ENCODE assay signal across 37 cellular contexts in the genomic region with DNA sequence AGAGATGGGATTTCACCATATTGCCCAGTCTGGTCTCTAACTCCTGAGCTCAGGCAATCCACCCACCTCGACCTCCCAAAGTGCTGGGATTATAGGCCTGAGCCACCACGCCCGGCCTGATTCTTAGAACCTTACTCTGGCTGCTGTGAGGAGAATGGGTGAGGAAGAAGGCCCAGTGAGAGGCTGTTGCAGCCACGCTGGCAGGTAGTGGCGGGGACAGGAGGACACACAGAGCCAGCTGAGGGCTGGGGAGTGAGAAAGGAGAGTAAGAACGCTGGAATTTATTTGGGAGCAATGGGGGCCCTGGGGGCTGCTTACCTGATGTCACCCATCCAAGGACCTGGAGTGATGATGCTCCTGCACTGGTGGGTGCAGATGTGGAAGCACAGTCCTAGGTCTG.
DNase-seq lines count a peak whose midpoint lies in the region; ATAC-seq, FAIRE-seq and TF ChIP-seq lines count a peak whose summit lies in the region.
"Had no signal": no experiment of that assay in that cellular context is flagged by ENCODE, and none has a peak within 500 bp of the region (broad histone marks: within the 10 kb centered on the region; RNA-seq: fewer than 3 reads in every experiment).

No MANE protein-coding gene starts in this region.

- H3K23ac ChIP-seq in H1 (ENCODE audit: insufficient read length) (no peak overlapping the region), neuronal stem cell (ENCODE audit: low read depth, low read length, poor library complexity) (no peak overlapping the region)

- no peak overlapping the region for H3K56ac ChIP-seq in H1 (replicated peaks; ENCODE audit: insufficient read length, low read depth, low read length)

- TF ChIP-seq POLR2A in H1 (IDR thresholded peaks at IDR 0.05; ENCODE audit: control extremely low read depth in 1 of 2, low read depth in 2 of 2, low read length in 2 of 2), result no peak

- H3K27ac Mint-ChIP-seq in osteocyte (ENCODE audit: unreplicated experiment), result no peak overlapping the region
- H3K27ac Mint-ChIP-seq in activated CD4-positive, alpha-beta T cell treated with anti-CD3 and anti-CD28 coated beads, Interleukin-2, amount 10 ng/mL, durations not matched to agents 24 days and 14 days, result no peak overlapping the region
- H3K27ac Mint-ChIP-seq: B cell; CD4-positive, alpha-beta memory T cell; CD4-positive, alpha-beta T cell; CD4-positive, CD25-positive, alpha-beta regulatory T cell; CD8-positive, alpha-beta T cell had no signal

- H3K4me3 Mint-ChIP-seq in osteocyte (ENCODE audit: unreplicated experiment), result no peak overlapping the region
- no peak overlapping the region for H3K4me3 Mint-ChIP-seq in activated CD4-positive, alpha-beta T cell treated with anti-CD3 and anti-CD28 coated beads, Interleukin-2, amount 10 ng/mL, durations not matched to agents 24 days and 14 days
- H3K4me3 Mint-ChIP-seq: B cell; CD14-positive monocyte; CD4-positive, alpha-beta memory T cell; CD4-positive, alpha-beta T cell; CD4-positive, CD25-positive, alpha-beta regulatory T cell; CD8-positive, alpha-beta memory T cell; CD8-positive, alpha-beta T cell had no signal

- H4K20me1 ChIP-seq in H1 (replicated peaks in 1 of 2; ENCODE audit: control insufficient read depth in 1 of 2, insufficient read depth in 2 of 2, low read length in 2 of 2), result no peaks in the 10 kb centered on the region
- H4K20me1 ChIP-seq: BLaER1; BLaER1 treated with 17β-estradiol and CSF1 and Interleukin-3, amounts not matched to agents 10 nM and 100 nM had no signal

- 93% methylated on average over 6 of the region's 6 CpGs; no CpG with 5 or more reads in 1 of the 2 experiments for WGBS in H1 (ENCODE audit: extremely low coverage in 1 of 2, insufficient coverage in 1 of 2, insufficient read length in 1 of 2, insufficient replicate concordance in 2 of 2, low coverage in 1 of 2, low lambda C conversion rate in 2 of 2, missing lambda C conversion rate in 1 of 2), 2 experiments
- WGBS in neuronal stem cell (ENCODE audit: extremely low coverage in 2 of 2, insufficient read length in 2 of 2, insufficient replicate concordance in 1 of 2), 2 donors, result no CpG with 5 or more reads among the region's 6 CpGs

- peak overlapping the region; percentile 52 for H4K91ac ChIP-seq in H1 (replicated peaks; ENCODE audit: insufficient read length, low read length)
- no peak overlapping the region for H4K91ac ChIP-seq in neuronal stem cell (ENCODE audit: low read depth, low read length, poor library complexity)

- H2AFZ ChIP-seq in H1 (ENCODE audit: low read length) (no peak overlapping the region), neuronal stem cell (ENCODE audit: low read length) (no peak overlapping the region)

- H3K27me3 Mint-ChIP-seq in osteocyte (ENCODE audit: unreplicated experiment), result peaks cover 42% of the 10 kb centered on the region
- peaks cover 8% of the 10 kb centered on the region for H3K27me3 Mint-ChIP-seq in activated CD4-positive, alpha-beta T cell treated with anti-CD3 and anti-CD28 coated beads, Interleukin-2, amount 10 ng/mL, durations not matched to agents 24 days and 14 days

- no peaks in the 10 kb centered on the region for H3K4me1 Mint-ChIP-seq in osteocyte (ENCODE audit: unreplicated experiment)
- H3K4me1 Mint-ChIP-seq in activated CD4-positive, alpha-beta T cell treated with anti-CD3 and anti-CD28 coated beads, Interleukin-2, amount 10 ng/mL, durations not matched to agents 24 days and 14 days, result no peaks in the 10 kb centered on the region
- H3K4me1 Mint-ChIP-seq: B cell; CD14-positive monocyte; CD4-positive, alpha-beta memory T cell; CD4-positive, CD25-positive, alpha-beta regulatory T cell; CD8-positive, alpha-beta memory T cell had no signal

- no peaks in the 10 kb centered on the region for H3K79me2 ChIP-seq in H1 (ENCODE audit: control insufficient read depth in 1 of 2, insufficient read depth in 2 of 2, low read length in 2 of 2)

- no peak overlapping the region for H3K9ac ChIP-seq in H1 (replicated peaks in 1 of 4; ENCODE audit: extremely low read depth in 1 of 4, low read depth in 3 of 4, low read length in 3 of 4)
- peak overlapping the region; percentile 5 for H3K9ac ChIP-seq in neuronal stem cell (ENCODE audit: low read depth, low read length, poor library complexity)
- H3K9ac ChIP-seq: BLaER1; BLaER1 treated with 17β-estradiol and CSF1 and Interleukin-3, amounts not matched to agents 10 nM and 100 nM had no signal

- H3K9me3 ChIP-seq in H1 (ENCODE audit: insufficient read depth in 2 of 2, low read depth in 1 of 2, low read length in 1 of 2) (peaks cover 6 to 7% of the 10 kb centered on the region in 2 experiments; a peak in 3 of 4 replicates), neuronal stem cell (replicated peaks in 1 of 2; ENCODE audit: control insufficient read depth in 2 of 2, insufficient read depth in 1 of 2, low read depth in 1 of 2, low read length in 2 of 2) (peaks cover 0 to 5% of the 10 kb centered on the region in 2 donors)
- H3K9me3 ChIP-seq: A549, BE2C had no signal

- no peak for FAIRE-seq in H1 (lab: Jason Lieb, UNC)
- FAIRE-seq: A204.1, A549, D721Med had no signal

- POLR2A ChIA-PET in H1 (lab: Charles Lee; ENCODE audit: partially characterized antibody), result interaction anchor here (4.6 to 7.7 kb wide), 2 partner anchors 8 to 14 kb away, joined by 27 to 84 read pairs; no protein-coding TSS in a partner anchor

- CTCF ChIA-PET in H1 (lab: Charles Lee; ENCODE audit: partially characterized antibody), result interaction anchor here (0.8 to 3.5 kb wide), 4 partner anchors 9 to 319 kb away, joined by 4 to 18 read pairs (median 6); no protein-coding TSS in a partner anchor

- H3K27me3 ChIP-seq in H1 (replicated peaks in 1 of 4; ENCODE audit: control insufficient read depth in 3 of 4, extremely low read depth in 1 of 4, insufficient read depth in 3 of 4, low read length in 3 of 4), result peaks cover 0 to 3% (median 0%) of the 10 kb centered on the region in 4 experiments; a peak in 3 of 7 replicates
- H3K27me3 ChIP-seq in neuronal stem cell (ENCODE audit: control insufficient read depth in 3 of 3, insufficient read depth in 3 of 3, low read depth in 1 of 3, low read length in 3 of 3), result peaks cover 0 to 38% (median 0%) of the 10 kb centered on the region in 3 experiments
- H3K27me3 ChIP-seq: BE2C; BLaER1; BLaER1 treated with 17β-estradiol and CSF1 and Interleukin-3, amounts not matched to agents 10 nM and 100 nM had no signal

- H3K4me3 ChIP-seq in H1 (ENCODE audit: extremely low read depth in 1 of 4, insufficient read depth in 2 of 4, low read depth in 3 of 4, low read length in 4 of 4) (no peak overlapping the region), neuronal stem cell (ENCODE audit: low read length in 2 of 2) (no peak overlapping the region)
- H3K4me3 ChIP-seq: A549; BLaER1; BLaER1 treated with 17β-estradiol and CSF1 and Interleukin-3, amounts not matched to agents 10 nM and 100 nM had no signal

- H3K27ac ChIP-seq in caudate nucleus (ENCODE audit: low read depth, low read length) (peak overlapping the region; percentile 84), H1 (ENCODE audit: low read depth, low read length) (no peak overlapping the region), neuronal stem cell (replicated peaks; ENCODE audit: low read length) (no peak overlapping the region)
- H3K27ac ChIP-seq: 22Rv1; A549; BLaER1; BLaER1 treated with 17β-estradiol and CSF1 and Interleukin-3, amounts not matched to agents 10 nM and 100 nM; C4-2B had no signal

- no peak overlapping the region for H4K5ac ChIP-seq in H1 (ENCODE audit: insufficient read length, low read depth, low read length)

- no peaks in the 10 kb centered on the region for H3K79me1 ChIP-seq in H1 (ENCODE audit: low read depth, low read length)
- no peaks in the 10 kb centered on the region for H3K79me1 ChIP-seq in neuronal stem cell (ENCODE audit: low read depth, low read length)

- H3K23me2 ChIP-seq in H1 (ENCODE audit: low read depth, low read length), result no peaks in the 10 kb centered on the region; the same call in 1 of the 2 replicates

- no peak overlapping the region for H2BK5ac ChIP-seq in H1 (ENCODE audit: low read depth, low read length)
- H2BK5ac ChIP-seq in neuronal stem cell (ENCODE audit: low read length), result no peak overlapping the region

- no peaks in the 10 kb centered on the region for H3K36me3 Mint-ChIP-seq in osteocyte (ENCODE audit: unreplicated experiment)
- H3K36me3 Mint-ChIP-seq in activated CD4-positive, alpha-beta T cell treated with anti-CD3 and anti-CD28 coated beads, Interleukin-2, amount 10 ng/mL, durations not matched to agents 24 days and 14 days (ENCODE audit: low read depth), result no peaks in the 10 kb centered on the region
- H3K36me3 Mint-ChIP-seq: CD14-positive monocyte; CD4-positive, alpha-beta memory T cell; CD4-positive, CD25-positive, alpha-beta regulatory T cell; CD8-positive, alpha-beta T cell had no signal

- H2BK12ac ChIP-seq in H1 (ENCODE audit: low read depth, low read length), result no peak overlapping the region; the same call in 1 of the 2 replicates
- no peak overlapping the region for H2BK12ac ChIP-seq in neuronal stem cell (ENCODE audit: low read length)

- no peak overlapping the region for H2AK5ac ChIP-seq in H1 (ENCODE audit: low read depth, low read length)
- H2AK5ac ChIP-seq in neuronal stem cell (ENCODE audit: low read depth, low read length), result no peak overlapping the region

- H2BK15ac ChIP-seq in H1 (ENCODE audit: low read length), result peak overlapping the region; percentile 24; the same call in 1 of the 2 replicates
- peak overlapping the region; percentile 27 for H2BK15ac ChIP-seq in neuronal stem cell (ENCODE audit: low read length)

- DNase-seq in caudate nucleus (lab: John Stamatoyannopoulos, UW), result no peak
- no peak for DNase-seq in H1 (ENCODE audit: low read depth in 1 of 2, low spot score in 2 of 2)
- DNase-seq in neuronal stem cell (ENCODE audit: low spot score), result no peak
- DNase-seq in osteocyte (ENCODE audit: extremely low spot score, unreplicated experiment), result peak; percentile 73
- no peak for DNase-seq in activated CD4-positive, alpha-beta T cell treated with anti-CD3 and anti-CD28 coated beads, Interleukin-2, amount 10 ng/mL, durations not matched to agents 24 days and 14 days
- DNase-seq in NCI-H82 treated with DMSO at 0.1 percent for 48 hours (lab: John Stamatoyannopoulos, UW; ENCODE audit: unreplicated experiment), result no peak
- DNase-seq in midbrain (lab: John Stamatoyannopoulos, UW), result no peak
- DNase-seq: 8988T; ACHN; AML-193; BE2C; C1 segment of cervical spinal cord; Caco-2; Calu3; CD4-positive, alpha-beta memory T cell; CD4-positive, alpha-beta T cell; CD4-positive, CD25-positive, alpha-beta regulatory T cell; CD8-positive, alpha-beta memory T cell; CD8-positive, alpha-beta T cell; COR-L47; DMS 273 treated with DMSO at 0.1 percent for 48 hours; DMS153; DMS53; DMS79; DMS79 treated with DMSO at 0.1 percent for 48 hours; DND-41; EL had no signal

- H3K4me2 ChIP-seq in H1 (ENCODE audit: insufficient read depth in 1 of 2, low read depth in 2 of 2, low read length in 2 of 2), result no peak overlapping the region
- no peak overlapping the region for H3K4me2 ChIP-seq in neuronal stem cell (ENCODE audit: insufficient read depth, low read length, poor library complexity, severe bottlenecking)
- H3K4me2 ChIP-seq: A549; BLaER1; BLaER1 treated with 17β-estradiol and CSF1 and Interleukin-3, amounts not matched to agents 10 nM and 100 nM had no signal

- H3K18ac ChIP-seq in H1 (ENCODE audit: extremely low read depth, low read length) (no peak overlapping the region; the same call in 1 of the 2 replicates), neuronal stem cell (ENCODE audit: low read length) (peak overlapping the region; percentile 32)

- TF ChIP-seq CTCF in H1 (IDR thresholded peaks at IDR 0.05; ENCODE audit: control extremely low read depth in 1 of 3, insufficient read depth in 1 of 3, low read depth in 1 of 3, low read length in 3 of 3), result no peak
- no peak for TF ChIP-seq CTCF in osteocyte (IDR thresholded peaks at IDR 0.05)

- TF ChIP-seq EP300 in H1 (IDR thresholded peaks at IDR 0.05; ENCODE audit: borderline replicate concordance in 1 of 2, low read depth in 2 of 2, low read length in 2 of 2), result no peak

- H2BK120ac ChIP-seq in H1 (replicated peaks; ENCODE audit: low read depth, low read length) (no peak overlapping the region), neuronal stem cell (ENCODE audit: low read depth, low read length) (no peak overlapping the region)

- intact Hi-C loops in activated CD4-positive, alpha-beta T cell treated with anti-CD3 and anti-CD28 coated beads, Interleukin-2, amount 10 ng/mL, durations not matched to agents 24 days and 14 days (cut with micrococcal nuclease), result no loop called here

- peaks cover 9 to 21% (median 15%) of the 10 kb centered on the region in 4 experiments for H3K4me1 ChIP-seq in H1 (replicated peaks in 1 of 4; ENCODE audit: control insufficient read depth in 3 of 4, insufficient read depth in 4 of 4, low read length in 3 of 4)
- H3K4me1 ChIP-seq in neuronal stem cell (ENCODE audit: control insufficient read depth in 2 of 2, insufficient read depth in 1 of 2, low read depth in 1 of 2, low read length in 2 of 2), result peaks cover 11 to 20% of the 10 kb centered on the region in 2 donors
- H3K4me1 ChIP-seq: A549, BE2C had no signal

- H3K9me3 Mint-ChIP-seq in osteocyte (ENCODE audit: unreplicated experiment), result no peaks in the 10 kb centered on the region
- H3K9me3 Mint-ChIP-seq in activated CD4-positive, alpha-beta T cell treated with anti-CD3 and anti-CD28 coated beads, Interleukin-2, amount 10 ng/mL, durations not matched to agents 24 days and 14 days, result peaks cover 3% of the 10 kb centered on the region

- H4K8ac ChIP-seq in H1 (ENCODE audit: extremely low read depth, insufficient read depth, low read length) (no peak overlapping the region), neuronal stem cell (ENCODE audit: low read depth, low read length) (no peak overlapping the region)

- H3K4ac ChIP-seq in H1 (replicated peaks; ENCODE audit: insufficient read length, low read depth, low read length), result no peak overlapping the region
- H3K4ac ChIP-seq in neuronal stem cell (ENCODE audit: low read length), result no peak overlapping the region

- ATAC-seq in HG03175 (IDR thresholded peaks at IDR 0.05; ENCODE audit: unreplicated experiment), result no peak
- ATAC-seq: A549; CD8-positive, alpha-beta T cell had no signal

- H2BK20ac ChIP-seq in H1 (ENCODE audit: low read length), result peak overlapping the region; percentile 40

- no peak for TF ChIP-seq RAD21 in H1 (IDR thresholded peaks at IDR 0.05 in 1 of 2, conservative IDR thresholded peaks at IDR 0.05 in 1 of 2; ENCODE audit: low read depth in 2 of 2, low read length in 2 of 2)

- no peak overlapping the region for H3K14ac ChIP-seq in H1 (ENCODE audit: insufficient read length)
- no peak overlapping the region for H3K14ac ChIP-seq in neuronal stem cell (ENCODE audit: low read length)

- H3K36me3 ChIP-seq in H1 (ENCODE audit: control insufficient read depth in 2 of 4, insufficient read depth in 4 of 4, low read length in 3 of 4) (peaks cover 0 to 7% (median 2%) of the 10 kb centered on the region in 4 experiments; a peak in 2 of 8 replicates), neuronal stem cell (replicated peaks in 1 of 2; ENCODE audit: control insufficient read depth in 2 of 2, insufficient read depth in 2 of 2, low read length in 2 of 2) (no peaks in the 10 kb centered on the region)
- H3K36me3 ChIP-seq: BE2C; BLaER1; BLaER1 treated with 17β-estradiol and CSF1 and Interleukin-3, amounts not matched to agents 10 nM and 100 nM had no signal
